In genomic region chr6:134020071-134020470, GRCh38 we compare ENCODE assay signal across 17 cellular contexts. TPM values are rescaled to one million over a fixed set of nuclear protein-coding genes. Genes with fewer than 3 reads are reported as not detected.
"Had no signal": no experiment of that assay in that cellular context is flagged by ENCODE, and none has a peak within 500 bp of the region (broad histone marks: within the 10 kb centered on the region; RNA-seq: fewer than 3 reads in every experiment).

No MANE protein-coding gene starts in this region.

- H3K27me3 ChIP-seq: cardiac muscle cell, thyroid gland had no signal

- H3K9me3 ChIP-seq: thyroid gland had no signal

- H3K36me3 ChIP-seq: cardiac muscle cell, thyroid gland had no signal

- DNase-seq: activated CD4-positive, alpha-beta T cell treated with anti-CD3 and anti-CD28 coated beads for 1 hour; activated effector memory CD4-positive, alpha-beta T cell treated with Interleukin-2 at 50 U/mL for 16 hours; activated naive CD4-positive, alpha-beta T cell treated with anti-CD3 and anti-CD28 coated beads for 36 hours; activated naive CD8-positive, alpha-beta T cell treated with anti-CD3 and anti-CD28 coated beads, Interleukin-2, amount 10 ng/mL, durations not matched to agents 7 days and 5 days; activated T-cell treated with anti-CD3 and anti-CD28 coated beads, Interleukin-2, amount 50 U/mL, for 72 hours; amniotic stem cell; effector CD4-positive, alpha-beta T cell; foreskin fibroblast; nephron progenitor cell; stimulated activated CD4-positive, alpha-beta T cell treated with anti-CD3 and anti-CD28 coated beads, Interleukin-4, amount 100 ng/mL, for 24 hours; stimulated activated naive CD8-positive, alpha-beta T cell treated with anti-CD3 and anti-CD28 coated beads, Interleukin-15, Interleukin-2, amounts not matched to agents 100 U/mL and 50 U/mL, for 24 hours; T-helper 1 cell; thyroid gland had no signal

- H3K4me3 ChIP-seq: cardiac muscle cell, thyroid gland had no signal

- H3K4me1 ChIP-seq: parathyroid adenoma, thyroid gland had no signal

- ATAC-seq: activated T-cell treated with anti-CD3 and anti-CD28 coated beads, Interleukin-2, amount 50 U/mL, for 72 hours; sciatic nerve; stimulated activated naive CD8-positive, alpha-beta T cell treated with anti-CD3 and anti-CD28 coated beads, Interleukin-15, Interleukin-2, amounts not matched to agents 100 U/mL and 50 U/mL, for 24 hours had no signal

- H3K27ac ChIP-seq: cardiac muscle cell, parathyroid adenoma, thyroid gland had no signal

RNA-seq across cellular contexts. Expression of gene SLC2A12, which starts 32.4 kb away (rescaled TPM):
- total RNA-seq: activated CD8-positive, alpha-beta memory T cell treated with anti-CD3 and anti-CD28 coated beads for 36 hours had no signal
